26 cellular contexts compared by ENCODE assay signal in the genomic region with DNA sequence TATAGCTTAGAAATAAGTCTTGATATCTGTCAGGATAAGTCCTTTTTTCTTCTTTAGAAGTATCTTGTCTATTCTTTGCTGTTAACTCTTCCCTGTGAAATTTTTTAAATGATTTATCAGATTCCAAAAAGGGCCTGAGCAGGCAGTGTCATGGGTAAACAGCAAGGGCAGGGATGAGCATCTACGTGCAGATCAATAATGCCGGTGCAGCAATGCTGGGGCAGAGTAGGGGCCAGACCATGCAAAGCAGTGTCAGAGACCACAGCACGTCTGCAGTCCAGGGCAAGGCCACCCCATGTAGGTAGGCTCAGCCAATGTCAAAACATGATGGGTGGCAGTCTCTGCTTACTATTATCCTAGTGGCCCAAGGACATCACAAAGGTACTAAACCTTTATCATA. TPM values are rescaled to one million over a fixed set of nuclear protein-coding genes. Genes with fewer than 3 reads are reported as not detected.
DNase-seq lines count a peak whose midpoint lies in the region; ATAC-seq, FAIRE-seq and TF ChIP-seq lines count a peak whose summit lies in the region.
"Had no signal": no experiment of that assay in that cellular context is flagged by ENCODE, and none has a peak within 500 bp of the region (broad histone marks: within the 10 kb centered on the region; RNA-seq: fewer than 3 reads in every experiment).

No MANE protein-coding gene starts in this region.

- H3K4me3 ChIP-seq in K562 = no peak overlapping the region
- H3K4me3 ChIP-seq in hepatocyte = no peak overlapping the region
- H3K4me3 ChIP-seq: A549; BLaER1 treated with 17β-estradiol and CSF1 and Interleukin-3, amounts not matched to agents 10 nM and 100 nM; GM12878; GM23338; HAP-1 had no signal

- TF ChIP-seq RAD21 in K562 (CRISPR knock-in tag; conservative IDR thresholded peaks at IDR 0.05 in 1 of 2, IDR thresholded peaks at IDR 0.05 in 1 of 2) = no peak

- no peaks in the 10 kb centered on the region for H3K9me1 ChIP-seq in K562 (ENCODE audit: control insufficient read depth, insufficient read depth, low read length)

- H4K20me1 ChIP-seq in K562 (replicated peaks; ENCODE audit: control insufficient read depth, insufficient read depth, low read length) (no peaks in the 10 kb centered on the region), hepatocyte (ENCODE audit: insufficient read depth, poor library complexity, severe bottlenecking) (no peaks in the 10 kb centered on the region)
- H4K20me1 ChIP-seq: BLaER1 treated with 17β-estradiol and CSF1 and Interleukin-3, amounts not matched to agents 10 nM and 100 nM had no signal

- DNase-seq in K562 (ENCODE audit: extremely low read depth in 1 of 4, low spot score in 3 of 4) = no peak
- no peak for DNase-seq in hepatocyte (ENCODE audit: low spot score)
- no peak for DNase-seq in glomerular visceral epithelial cell (ENCODE audit: extremely low spot score)
- no peak for DNase-seq in HuH-7.5 (ENCODE audit: low spot score)
- DNase-seq: 8988T; ACHN; AML-193; BE2C; CD4-positive, alpha-beta T cell; CD8-positive, alpha-beta memory T cell; DMS 273 treated with DMSO at 0.1 percent for 48 hours; DMS79; EL; GDM1; HFFc6 had no signal

- H3K4me1 Mint-ChIP-seq in nephron = peaks cover 58% of the 10 kb centered on the region
- H3K4me1 Mint-ChIP-seq: CD14-positive monocyte; CD8-positive, alpha-beta memory T cell had no signal

- POLR2A ChIA-PET in K562 (lab: Yijun Ruan, JAX) = interaction anchor here (0.7 to 1.2 kb wide), 3 partner anchors 8 to 282 kb away, joined by 3 read pairs; no protein-coding TSS in a partner anchor

- FAIRE-seq in K562 (lab: Jason Lieb, UNC) = peak; percentile 37
- FAIRE-seq: A549, D721Med, GM12878, GM19239, H54 had no signal

- no peak overlapping the region for H3K9ac ChIP-seq in K562 (ENCODE audit: insufficient read depth in 1 of 2, low read depth in 2 of 2, low read length in 2 of 2)
- H3K9ac ChIP-seq: BLaER1 treated with 17β-estradiol and CSF1 and Interleukin-3, amounts not matched to agents 10 nM and 100 nM had no signal

- WGBS in K562 (ENCODE audit: insufficient coverage, low coverage, missing lambda C conversion rate) = 0% methylated on average over 3 of the region's 3 CpGs
- WGBS in hepatocyte (ENCODE audit: low lambda C conversion rate, missing lambda C conversion rate) = 86% methylated on average over 3 of the region's 3 CpGs

- H3K27me3 ChIP-seq in K562 (ENCODE audit: control insufficient read depth in 2 of 2, insufficient read depth in 2 of 2, low read length in 2 of 2) (peaks cover 27 to 38% of the 10 kb centered on the region in 2 experiments; a peak in 4 of 5 replicates), hepatocyte (no peaks in the 10 kb centered on the region)
- H3K27me3 ChIP-seq: BE2C; BLaER1 treated with 17β-estradiol and CSF1 and Interleukin-3, amounts not matched to agents 10 nM and 100 nM had no signal

- in situ Hi-C loops in K562 (cut with MboI) = no loop called here

- no peaks in the 10 kb centered on the region for H3K36me3 Mint-ChIP-seq in nephron (ENCODE audit: low read depth)
- H3K36me3 Mint-ChIP-seq: CD14-positive monocyte had no signal

- H3K27ac ChIP-seq in K562 (ENCODE audit: extremely low read depth, low read depth, low read length) (no peak overlapping the region), hepatocyte (peak overlapping the region; percentile 66)
- H3K27ac ChIP-seq: BLaER1 treated with 17β-estradiol and CSF1 and Interleukin-3, amounts not matched to agents 10 nM and 100 nM had no signal

- intact Hi-C loops in K562 (cut with micrococcal nuclease) = no loop called here

- H3K9me3 ChIP-seq in K562 (replicated peaks; ENCODE audit: control insufficient read depth, insufficient read depth, low read depth, low read length) (no peaks in the 10 kb centered on the region; the same call in 1 of the 2 replicates), hepatocyte (ENCODE audit: low read depth) (no peaks in the 10 kb centered on the region)
- H3K9me3 ChIP-seq: A549; BE2C; BLaER1 treated with 17β-estradiol and CSF1 and Interleukin-3, amounts not matched to agents 10 nM and 100 nM; HAP-1 had no signal

- CTCF ChIA-PET in K562 (lab: Yijun Ruan, JAX; ENCODE audit: low intra/inter-chr PET ratio) = no interaction called here

- TF ChIP-seq EP300 in K562 (IDR thresholded peaks at IDR 0.05; ENCODE audit: low read length) = no peak

- no peaks in the 10 kb centered on the region for H3K4me1 ChIP-seq in K562 (replicated peaks in 1 of 2; ENCODE audit: control insufficient read depth in 2 of 2, insufficient read depth in 2 of 2, low read length in 2 of 2)
- peaks cover 3% of the 10 kb centered on the region for H3K4me1 ChIP-seq in hepatocyte (ENCODE audit: insufficient read depth)
- H3K4me1 ChIP-seq: HAP-1 had no signal

- peak overlapping the region; percentile 96 to 97 (median 97) for H3K27ac Mint-ChIP-seq in nephron
- H3K27ac Mint-ChIP-seq: CD14-positive monocyte; CD4-positive, alpha-beta T cell; CD8-positive, alpha-beta memory T cell; GM23338; HFFc6 had no signal

- H3K27me3 Mint-ChIP-seq in nephron (ENCODE audit: low read depth) = no peaks in the 10 kb centered on the region

- no peak for TF ChIP-seq POLR2A in K562 (conservative IDR thresholded peaks at IDR 0.05)

- H3K36me3 ChIP-seq in K562 (ENCODE audit: control insufficient read depth, insufficient read depth, low read length) = no peaks in the 10 kb centered on the region
- H3K36me3 ChIP-seq in hepatocyte (replicated peaks; ENCODE audit: insufficient read depth, low read depth) = no peaks in the 10 kb centered on the region
- H3K36me3 ChIP-seq: BE2C; BLaER1 treated with 17β-estradiol and CSF1 and Interleukin-3, amounts not matched to agents 10 nM and 100 nM; HAP-1 had no signal

- H3K9me3 Mint-ChIP-seq in nephron = no peaks in the 10 kb centered on the region
- H3K9me3 Mint-ChIP-seq: CD14-positive monocyte; CD4-positive, alpha-beta T cell; CD8-positive, alpha-beta memory T cell; GM23338; HFFc6 had no signal

- no peak for TF ChIP-seq CTCF in K562 (IDR thresholded peaks at IDR 0.05 in 2 of 3, conservative IDR thresholded peaks at IDR 0.05 in 1 of 3; ENCODE audit: insufficient read depth in 2 of 3, low read depth in 1 of 3, low read length in 3 of 3)
- TF ChIP-seq CTCF in hepatocyte (IDR thresholded peaks at IDR 0.05; ENCODE audit: poor library complexity) = no peak
- TF ChIP-seq CTCF in nephron (IDR thresholded peaks at IDR 0.05; ENCODE audit: unreplicated experiment in 3 of 3) = no peak

- ATAC-seq in K562 (no peak), GM21390 (IDR thresholded peaks at IDR 0.05; ENCODE audit: unreplicated experiment) (no peak)
- ATAC-seq: A549, GM12878, GM23338 had no signal

- no TSS peak for BruUV-seq in K562 (replicated peaks; lab: Mats Ljungman, UMichigan)

- no peaks in the 10 kb centered on the region for H3K9me2 ChIP-seq in hepatocyte (replicated peaks; ENCODE audit: insufficient read depth)

- H3K4me3 Mint-ChIP-seq in nephron = no peak overlapping the region
- H3K4me3 Mint-ChIP-seq: CD14-positive monocyte; CD4-positive, alpha-beta T cell; CD8-positive, alpha-beta memory T cell; GM23338; HFFc6 had no signal

- H2AFZ ChIP-seq in K562 (ENCODE audit: low read depth, low read length) = no peak overlapping the region
- H2AFZ ChIP-seq in hepatocyte = no peak overlapping the region
- H2AFZ ChIP-seq: GM23338 had no signal

- H3K79me2 ChIP-seq in K562 (ENCODE audit: control insufficient read depth, insufficient read depth, low read length) (no peaks in the 10 kb centered on the region), hepatocyte (no peaks in the 10 kb centered on the region)

- no peak overlapping the region for H3K4me2 ChIP-seq in K562 (ENCODE audit: insufficient read depth, low read length)
- H3K4me2 ChIP-seq in hepatocyte = no peak overlapping the region
- H3K4me2 ChIP-seq: A549; BLaER1 treated with 17β-estradiol and CSF1 and Interleukin-3, amounts not matched to agents 10 nM and 100 nM; GM23338 had no signal

RNA-seq across cellular contexts. Expression of a gene that starts 37.6 kb away (rescaled TPM):
- 6.9 and 18.0 TPM in 2 replicates for total RNA-seq in K562 (2011; cell fraction: chromatin; rRNA removed; ENCODE audit: low replicate concordance)
- total RNA-seq in K562 (2011; cell fraction: nucleolus; rRNA removed) = 3.7 and 4.7 TPM in 2 replicates
- 9.4 and 12.9 TPM in 2 replicates for total RNA-seq in K562 (2011; cell fraction: nucleoplasm; rRNA removed)
- total RNA-seq in K562 (2014; rRNA removed) (3.7 and 4.3 TPM in 2 replicates), K562 (2014; rRNA removed; fragmentation: Illumina TruSeq; extraction: Trizol) (6.1 and 6.7 TPM in 2 replicates), K562 (2015; rRNA removed; fragmentation: Illumina TruSeq; extraction: Trizol) (4.9 and 6.5 TPM in 2 replicates), K562 (2021) (5.2 and 6.3 TPM in 2 replicates), hepatocyte (28.8 and 31.6 TPM in 2 replicates)
- polyA plus RNA-seq in K562 (2011; rRNA removed) (7.9 and 9.2 TPM in 2 replicates), K562 (2014; fragmentation: Illumina TruSeq; extraction: Trizol) (4.9 and 6.5 TPM in 2 replicates), K562 (2014; fragmentation: Nextera tagmentation; extraction: Ambion mirVana) (1 to 10 TPM; 1.6 to 1.9 TPM), K562 (2014; rRNA removed) (5.2 and 6.0 TPM in 2 replicates), hepatocyte (5.0 and 7.4 TPM in 2 replicates)
- polyA plus RNA-seq in K562 (2011; cell fraction: cytosol; rRNA removed) = 2.5 and 4.7 TPM in 2 replicates
- polyA plus RNA-seq in K562 (2011; cell fraction: nucleus; rRNA removed) = 5.5 and 6.0 TPM in 2 replicates
- 4.3 and 4.5 TPM in 2 replicates for polyA plus RNA-seq in K562 (2012)
- polyA minus RNA-seq in K562 (2011; rRNA and poly(A)+ RNA removed) = 14.7 and 16.9 TPM in 2 replicates
- polyA minus RNA-seq in K562 (2011; cell fraction: cytosol; rRNA and poly(A)+ RNA removed) = 4.6 and 6.0 TPM in 2 replicates
- 5.1 and 8.7 TPM in 2 replicates for polyA minus RNA-seq in K562 (2011; cell fraction: nucleus; rRNA and poly(A)+ RNA removed)

RNA-seq across cellular contexts. Expression of a gene that starts 44.5 kb away (rescaled TPM):
- 5.1 and 13.1 TPM in 2 replicates for total RNA-seq in K562 (2011; cell fraction: chromatin; rRNA removed; ENCODE audit: low replicate concordance)
- total RNA-seq in K562 (2011; cell fraction: nucleolus; rRNA removed) = 2.9 and 3.3 TPM in 2 replicates
- 8.1 and 16.0 TPM in 2 replicates for total RNA-seq in K562 (2011; cell fraction: nucleoplasm; rRNA removed)
- total RNA-seq in K562 (2014; rRNA removed) = 5.6 and 6.9 TPM in 2 replicates
- total RNA-seq in K562 (2014; rRNA removed; fragmentation: Illumina TruSeq; extraction: Trizol) = 15.7 and 17.5 TPM in 2 replicates
- total RNA-seq in K562 (2015; rRNA removed; fragmentation: Illumina TruSeq; extraction: Trizol) = 8.3 and 10.5 TPM in 2 replicates
- 11.6 and 12.0 TPM in 2 replicates for total RNA-seq in K562 (2021)
- 9.7 and 13.6 TPM in 2 replicates for polyA plus RNA-seq in K562 (2011; rRNA removed)
- polyA plus RNA-seq in K562 (2011; cell fraction: cytosol; rRNA removed) = 1.6 and 4.8 TPM in 2 replicates
- polyA plus RNA-seq in K562 (2011; cell fraction: nucleus; rRNA removed) = 1.6 and 2.6 TPM in 2 replicates
- polyA plus RNA-seq in K562 (2012) = 12.3 and 19.7 TPM in 2 replicates
- 11.9 and 12.8 TPM in 2 replicates for polyA plus RNA-seq in K562 (2014; fragmentation: Illumina TruSeq; extraction: Trizol)
- 10 to 100 TPM; 29.1 to 33.9 TPM for polyA plus RNA-seq in K562 (2014; fragmentation: Nextera tagmentation; extraction: Ambion mirVana)
- 10.2 and 11.1 TPM in 2 replicates for polyA plus RNA-seq in K562 (2014; rRNA removed)
- polyA minus RNA-seq in K562 (2011; rRNA and poly(A)+ RNA removed) = 8.3 and 9.6 TPM in 2 replicates
- 2.6 and 5.5 TPM in 2 replicates for polyA minus RNA-seq in K562 (2011; cell fraction: cytosol; rRNA and poly(A)+ RNA removed)
- 4.3 and 6.3 TPM in 2 replicates for polyA minus RNA-seq in K562 (2011; cell fraction: nucleus; rRNA and poly(A)+ RNA removed)
- 17.9 and 25.2 TPM in 2 replicates for total RNA-seq in hepatocyte
- 13.3 and 15.8 TPM in 2 replicates for polyA plus RNA-seq in hepatocyte

RNA-seq across cellular contexts. Expression of a gene that starts 44.7 kb away (rescaled TPM):
- total RNA-seq in K562 (2011; cell fraction: chromatin; rRNA removed; ENCODE audit: low replicate concordance) = 38.1 and 70.8 TPM in 2 replicates
- total RNA-seq in K562 (2011; cell fraction: nucleolus; rRNA removed) = 27.5 and 34.0 TPM in 2 replicates
- 49.3 and 65.3 TPM in 2 replicates for total RNA-seq in K562 (2011; cell fraction: nucleoplasm; rRNA removed)
- 10.9 and 14.0 TPM in 2 replicates for total RNA-seq in K562 (2014; rRNA removed)
- total RNA-seq in K562 (2014; rRNA removed; fragmentation: Illumina TruSeq; extraction: Trizol) = 27.1 and 28.9 TPM in 2 replicates
- 16.9 and 17.3 TPM in 2 replicates for total RNA-seq in K562 (2015; rRNA removed; fragmentation: Illumina TruSeq; extraction: Trizol)
- 22.9 TPM in 2 replicates for total RNA-seq in K562 (2021)
- 74.6 and 77.6 TPM in 2 replicates for polyA plus RNA-seq in K562 (2011; rRNA removed)
- polyA plus RNA-seq in K562 (2011; cell fraction: cytosol; rRNA removed) = 13.9 and 37.9 TPM in 2 replicates
- polyA plus RNA-seq in K562 (2011; cell fraction: nucleus; rRNA removed) = 37.5 and 52.6 TPM in 2 replicates
- polyA plus RNA-seq in K562 (2012) = 23.5 and 26.5 TPM in 2 replicates
- polyA plus RNA-seq in K562 (2014; fragmentation: Illumina TruSeq; extraction: Trizol) = 23.5 and 24.2 TPM in 2 replicates
- polyA plus RNA-seq in K562 (2014; fragmentation: Nextera tagmentation; extraction: Ambion mirVana) = 10 to 100 TPM; 82.3 to 83.9 TPM
- 21.9 and 33.0 TPM in 2 replicates for polyA plus RNA-seq in K562 (2014; rRNA removed)
- polyA minus RNA-seq in K562 (2011; rRNA and poly(A)+ RNA removed) = 36.3 and 37.4 TPM in 2 replicates
- polyA minus RNA-seq in K562 (2011; cell fraction: cytosol; rRNA and poly(A)+ RNA removed) = 12.1 and 13.9 TPM in 2 replicates
- 37.8 and 57.2 TPM in 2 replicates for polyA minus RNA-seq in K562 (2011; cell fraction: nucleus; rRNA and poly(A)+ RNA removed)
- 19.9 and 29.2 TPM in 2 replicates for total RNA-seq in hepatocyte
- polyA plus RNA-seq in hepatocyte = 40.3 and 53.7 TPM in 2 replicates
